In the genomic region with DNA sequence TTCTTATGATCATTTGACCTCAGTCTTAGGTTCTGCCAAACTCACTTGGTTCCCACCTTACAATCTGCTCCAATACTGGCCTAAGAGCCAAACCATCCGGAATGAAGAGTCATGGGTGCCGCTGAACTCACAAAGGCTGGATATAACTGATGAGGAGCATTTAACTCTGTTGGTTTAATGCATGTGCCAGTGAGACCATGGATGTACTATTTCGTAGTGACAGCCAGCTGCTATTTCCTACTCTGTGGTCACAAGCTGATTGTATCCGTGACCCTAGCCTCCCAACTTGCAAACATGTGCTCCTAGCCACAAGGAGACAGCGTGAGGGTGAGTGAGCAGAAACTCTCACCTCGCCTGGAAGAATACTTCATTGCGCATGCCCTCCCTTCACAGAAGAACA, we compare ENCODE assay signal across 10 cellular contexts.
DNase-seq lines count a peak whose midpoint lies in the region; ATAC-seq and TF ChIP-seq lines count a peak whose summit lies in the region.
"Had no signal": no experiment of that assay in that cellular context is flagged by ENCODE, and none has a peak within 500 bp of the region (broad histone marks: within the 10 kb centered on the region; RNA-seq: fewer than 3 reads in every experiment).

No MANE protein-coding gene starts in this region.

- intact Hi-C loops in spleen (cut with DNase I; ENCODE audit: low total_unique reads): loop anchor here (10.0 kb wide), 1 partner anchor 342 kb away; no protein-coding TSS in a partner anchor

- H3K27ac Mint-ChIP-seq in activated T-helper 17 cell treated with anti-CD3 and anti-CD28 coated beads, Interleukin-2, amount 50 U/mL, for 72 hours: no peak overlapping the region

- H3K4me3 Mint-ChIP-seq in activated T-helper 17 cell treated with anti-CD3 and anti-CD28 coated beads, Interleukin-2, amount 50 U/mL, for 72 hours: no peak overlapping the region

- no peaks in the 10 kb centered on the region for H3K27me3 Mint-ChIP-seq in activated T-helper 17 cell treated with anti-CD3 and anti-CD28 coated beads, Interleukin-2, amount 50 U/mL, for 72 hours

- peaks cover 23% of the 10 kb centered on the region for H3K4me1 Mint-ChIP-seq in activated T-helper 17 cell treated with anti-CD3 and anti-CD28 coated beads, Interleukin-2, amount 50 U/mL, for 72 hours

- no peaks in the 10 kb centered on the region for H3K27me3 ChIP-seq in spleen (replicated peaks in 1 of 7)

- TF ChIP-seq CTCF in spleen (IDR thresholded peaks at IDR 0.05 in 8 of 11, conservative IDR thresholded peaks at IDR 0.05 in 3 of 11): no peak

- H3K4me3 ChIP-seq in spleen: no peak overlapping the region
- H3K4me3 ChIP-seq: SK-N-MC had no signal

- peak overlapping the region in 5 of 8 donors; percentile 5 to 24 (median 20) for H3K27ac ChIP-seq in spleen
- H3K27ac ChIP-seq: SK-N-MC had no signal

- 58 to 65% (median 65%) methylated on average over 7 of the region's 7 CpGs for WGBS in spleen, 5 donors

- H3K9me3 Mint-ChIP-seq in activated T-helper 17 cell treated with anti-CD3 and anti-CD28 coated beads, Interleukin-2, amount 50 U/mL, for 72 hours: no peaks in the 10 kb centered on the region

- no peaks in the 10 kb centered on the region for H3K9me3 ChIP-seq in spleen

- H3K4me1 ChIP-seq in spleen: peaks cover 4 to 37% (median 16%) of the 10 kb centered on the region in 6 donors

- peak; percentile 75 for DNase-seq in MV-4-11 (lab: John Stamatoyannopoulos, UW)
- peak; percentile 60 for DNase-seq in fibroblast of peridontal ligament (ENCODE audit: extremely low read depth)
- DNase-seq in spleen: no peak
- no peak for DNase-seq in NCI-H1417 treated with DMSO at 0.1 percent for 48 hours (lab: John Stamatoyannopoulos, UW)
- no peak for DNase-seq in NCI-H2196 (lab: John Stamatoyannopoulos, UW; ENCODE audit: unreplicated experiment)
- no peak for DNase-seq in stimulated activated CD4-positive, alpha-beta T cell treated with anti-CD3 and anti-CD28 coated beads, Interleukin-4, amount 100 ng/mL, for 1 hour
- DNase-seq: small intestine had no signal

- H3K36me3 ChIP-seq in spleen: peaks cover 0 to 69% (median 0%) of the 10 kb centered on the region in 6 donors

- no peak for TF ChIP-seq POLR2A in spleen (IDR thresholded peaks at IDR 0.05)

- H3K36me3 Mint-ChIP-seq in activated T-helper 17 cell treated with anti-CD3 and anti-CD28 coated beads, Interleukin-2, amount 50 U/mL, for 72 hours (ENCODE audit: low read depth): peaks cover 55% of the 10 kb centered on the region

- peak; percentile 26 for ATAC-seq in GM19351 (IDR thresholded peaks at IDR 0.05; ENCODE audit: unreplicated experiment)
- no peak for ATAC-seq in activated T-helper 17 cell treated with anti-CD3 and anti-CD28 coated beads, Interleukin-2, amount 50 U/mL, for 72 hours (replicated peaks)

Comparison
In these comparisons a context has a peak if more than half of its experiments do, and no peak if none do; other contexts are left out.
1. DNase-seq: peak in MV-4-11 (single experiment) and fibroblast of peridontal ligament (single experiment); none in spleen (single experiment), NCI-H1417 treated with DMSO at 0.1 percent for 48 hours (single experiment), NCI-H2196 (single experiment) and stimulated activated CD4-positive, alpha-beta T cell treated with anti-CD3 and anti-CD28 coated beads, Interleukin-4, amount 100 ng/mL, for 1 hour (single experiment).